ENCODE assay signal across 1 cellular context in genomic region chr11:62621567-62622470, GRCh38.
TF ChIP-seq lines count a peak whose summit lies in the region.

B3GAT3 (minus strand) TSS chr11:62621986; CDS start chr11:62621947, 39 bp downstream.

TF ChIP-seq in HepG2, 621 proteins besides CTCF, POLR2A, EP300 and RAD21 (continued from another document and continues in another):
- TF ChIP-seq ZBTB14 (CRISPR knock-in tag; IDR thresholded peaks at IDR 0.05) (0 out of 2 replicates have a peak, but pooled peaks have one; percentile 38), TCF7 (IDR thresholded peaks at IDR 0.05; ENCODE audit: low read depth) (no peak), JARID2 (CRISPR knock-in tag; IDR thresholded peaks at IDR 0.05; ENCODE audit: insufficient replicate concordance) (no peak), TGIF2 (CRISPR knock-in tag; IDR thresholded peaks at IDR 0.05) (peak; percentile 99), SIX1 (CRISPR knock-in tag; IDR thresholded peaks at IDR 0.05; ENCODE audit: borderline replicate concordance) (no peak), ATAD3A (CRISPR knock-in tag; IDR thresholded peaks at IDR 0.05) (no peak), MATR3 (CRISPR knock-in tag; IDR thresholded peaks at IDR 0.05) (no peak), ERF (CRISPR knock-in tag; IDR thresholded peaks at IDR 0.05) (peak; percentile 98), ONECUT2 (CRISPR knock-in tag; IDR thresholded peaks at IDR 0.05) (no peak), ADNP (CRISPR knock-in tag; IDR thresholded peaks at IDR 0.05) (no peak), WIZ (CRISPR knock-in tag; IDR thresholded peaks at IDR 0.05) (no peak), ELF3 (CRISPR knock-in tag; IDR thresholded peaks at IDR 0.05) (peak; percentile 85), HNRNPLL (IDR thresholded peaks at IDR 0.05; ENCODE audit: low read depth, low read length, poor library complexity, severe bottlenecking) (peak; percentile 71), AKAP8 (CRISPR knock-in tag; IDR thresholded peaks at IDR 0.05) (peak; percentile 14; the same call in 1 of the 2 replicates), YY1 (IDR thresholded peaks at IDR 0.05; ENCODE audit: insufficient read depth, insufficient replicate concordance, low read depth, low read length) (peak; percentile 68), ETV6 (CRISPR knock-in tag; conservative IDR thresholded peaks at IDR 0.05) (peak; percentile 60; the same call in 1 of the 2 replicates), CHCHD3 (CRISPR knock-in tag; IDR thresholded peaks at IDR 0.05) (no peak), ZMYM4 (CRISPR knock-in tag; IDR thresholded peaks at IDR 0.05) (peak; percentile 81; the same call in 1 of the 2 replicates), KDM5B (CRISPR knock-in tag; IDR thresholded peaks at IDR 0.05; ENCODE audit: borderline replicate concordance) (peak; percentile 91; the same call in 1 of the 2 replicates), ZNF510 (CRISPR knock-in tag; IDR thresholded peaks at IDR 0.05; ENCODE audit: low read depth) (no peak), ZNF776 (CRISPR knock-in tag; IDR thresholded peaks at IDR 0.05) (peak; percentile 85), MTA1 (CRISPR knock-in tag; IDR thresholded peaks at IDR 0.05; ENCODE audit: borderline replicate concordance) (no peak), ATF7-NPFF (CRISPR knock-in tag; IDR thresholded peaks at IDR 0.05; ENCODE audit: low read depth) (no peak), MYC (CRISPR knock-in tag; IDR thresholded peaks at IDR 0.05; ENCODE audit: borderline replicate concordance) (peak; percentile 95), POLR2AphosphoS2 (IDR thresholded peaks at IDR 0.05; ENCODE audit: low read depth, low read length) (0 out of 2 replicates have a peak, but pooled peaks have one; percentile 82), PPARG (CRISPR knock-in tag; conservative IDR thresholded peaks at IDR 0.05) (peak; percentile 28; the same call in 1 of the 2 replicates), TBX2 (CRISPR knock-in tag; IDR thresholded peaks at IDR 0.05; ENCODE audit: borderline replicate concordance) (peak; percentile 94), ZNF264 (CRISPR knock-in tag; IDR thresholded peaks at IDR 0.05) (peak; percentile 75; the same call in 1 of the 2 replicates), ISL2 (CRISPR knock-in tag; IDR thresholded peaks at IDR 0.05) (peak; percentile 46), GZF1 (CRISPR knock-in tag; IDR thresholded peaks at IDR 0.05) (no peak), CENPX (CRISPR knock-in tag; IDR thresholded peaks at IDR 0.05) (no peak), IRF1 (CRISPR knock-in tag; IDR thresholded peaks at IDR 0.05; ENCODE audit: low read depth) (no peak), ZNF660 (CRISPR knock-in tag; IDR thresholded peaks at IDR 0.05; ENCODE audit: borderline replicate concordance, low read depth) (no peak), ZNF724P (CRISPR knock-in tag; IDR thresholded peaks at IDR 0.05; ENCODE audit: borderline replicate concordance) (no peak; the same call in 1 of the 2 replicates), BHLHE40 (IDR thresholded peaks at IDR 0.05; ENCODE audit: low read length) (peak; percentile 61; the same call in 1 of the 2 replicates), SAP130 (CRISPR knock-in tag; IDR thresholded peaks at IDR 0.05; ENCODE audit: low read depth) (peak; percentile 99), TEAD3 (CRISPR knock-in tag; optimal IDR thresholded peaks at IDR 0.05; ENCODE audit: borderline replicate concordance) (peak; percentile 91), ZBTB7A (CRISPR knock-in tag; IDR thresholded peaks at IDR 0.05) (0 out of 2 replicates have a peak, but pooled peaks have one; percentile 29), ZSCAN21 (CRISPR knock-in tag; IDR thresholded peaks at IDR 0.05; ENCODE audit: borderline replicate concordance) (peak; percentile 87; the same call in 1 of the 2 replicates)
- TF ChIP-seq, protein P1, sequence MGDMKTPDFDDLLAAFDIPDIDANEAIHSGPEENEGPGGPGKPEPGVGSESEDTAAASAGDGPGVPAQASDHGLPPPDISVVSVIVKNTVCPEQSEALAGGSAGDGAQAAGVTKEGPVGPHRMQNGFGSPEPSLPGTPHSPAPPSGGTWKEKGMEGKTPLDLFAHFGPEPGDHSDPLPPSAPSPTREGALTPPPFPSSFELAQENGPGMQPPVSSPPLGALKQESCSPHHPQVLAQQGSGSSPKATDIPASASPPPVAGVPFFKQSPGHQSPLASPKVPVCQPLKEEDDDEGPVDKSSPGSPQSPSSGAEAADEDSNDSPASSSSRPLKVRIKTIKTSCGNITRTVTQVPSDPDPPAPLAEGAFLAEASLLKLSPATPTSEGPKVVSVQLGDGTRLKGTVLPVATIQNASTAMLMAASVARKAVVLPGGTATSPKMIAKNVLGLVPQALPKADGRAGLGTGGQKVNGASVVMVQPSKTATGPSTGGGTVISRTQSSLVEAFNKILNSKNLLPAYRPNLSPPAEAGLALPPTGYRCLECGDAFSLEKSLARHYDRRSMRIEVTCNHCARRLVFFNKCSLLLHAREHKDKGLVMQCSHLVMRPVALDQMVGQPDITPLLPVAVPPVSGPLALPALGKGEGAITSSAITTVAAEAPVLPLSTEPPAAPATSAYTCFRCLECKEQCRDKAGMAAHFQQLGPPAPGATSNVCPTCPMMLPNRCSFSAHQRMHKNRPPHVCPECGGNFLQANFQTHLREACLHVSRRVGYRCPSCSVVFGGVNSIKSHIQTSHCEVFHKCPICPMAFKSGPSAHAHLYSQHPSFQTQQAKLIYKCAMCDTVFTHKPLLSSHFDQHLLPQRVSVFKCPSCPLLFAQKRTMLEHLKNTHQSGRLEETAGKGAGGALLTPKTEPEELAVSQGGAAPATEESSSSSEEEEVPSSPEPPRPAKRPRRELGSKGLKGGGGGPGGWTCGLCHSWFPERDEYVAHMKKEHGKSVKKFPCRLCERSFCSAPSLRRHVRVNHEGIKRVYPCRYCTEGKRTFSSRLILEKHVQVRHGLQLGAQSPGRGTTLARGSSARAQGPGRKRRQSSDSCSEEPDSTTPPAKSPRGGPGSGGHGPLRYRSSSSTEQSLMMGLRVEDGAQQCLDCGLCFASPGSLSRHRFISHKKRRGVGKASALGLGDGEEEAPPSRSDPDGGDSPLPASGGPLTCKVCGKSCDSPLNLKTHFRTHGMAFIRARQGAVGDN (CRISPR knock-in tag; IDR thresholded peaks at IDR 0.05) = peak; percentile 100
- TF ChIP-seq, protein P2, sequence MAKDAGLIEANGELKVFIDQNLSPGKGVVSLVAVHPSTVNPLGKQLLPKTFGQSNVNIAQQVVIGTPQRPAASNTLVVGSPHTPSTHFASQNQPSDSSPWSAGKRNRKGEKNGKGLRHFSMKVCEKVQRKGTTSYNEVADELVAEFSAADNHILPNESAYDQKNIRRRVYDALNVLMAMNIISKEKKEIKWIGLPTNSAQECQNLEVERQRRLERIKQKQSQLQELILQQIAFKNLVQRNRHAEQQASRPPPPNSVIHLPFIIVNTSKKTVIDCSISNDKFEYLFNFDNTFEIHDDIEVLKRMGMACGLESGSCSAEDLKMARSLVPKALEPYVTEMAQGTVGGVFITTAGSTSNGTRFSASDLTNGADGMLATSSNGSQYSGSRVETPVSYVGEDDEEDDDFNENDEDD (CRISPR knock-in tag; IDR thresholded peaks at IDR 0.05; ENCODE audit: borderline replicate concordance) = peak; percentile 98
- TF ChIP-seq, protein P3, sequence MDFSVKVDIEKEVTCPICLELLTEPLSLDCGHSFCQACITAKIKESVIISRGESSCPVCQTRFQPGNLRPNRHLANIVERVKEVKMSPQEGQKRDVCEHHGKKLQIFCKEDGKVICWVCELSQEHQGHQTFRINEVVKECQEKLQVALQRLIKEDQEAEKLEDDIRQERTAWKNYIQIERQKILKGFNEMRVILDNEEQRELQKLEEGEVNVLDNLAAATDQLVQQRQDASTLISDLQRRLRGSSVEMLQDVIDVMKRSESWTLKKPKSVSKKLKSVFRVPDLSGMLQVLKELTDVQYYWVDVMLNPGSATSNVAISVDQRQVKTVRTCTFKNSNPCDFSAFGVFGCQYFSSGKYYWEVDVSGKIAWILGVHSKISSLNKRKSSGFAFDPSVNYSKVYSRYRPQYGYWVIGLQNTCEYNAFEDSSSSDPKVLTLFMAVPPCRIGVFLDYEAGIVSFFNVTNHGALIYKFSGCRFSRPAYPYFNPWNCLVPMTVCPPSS (IDR thresholded peaks at IDR 0.05) = no peak
- TF ChIP-seq, protein P4, sequence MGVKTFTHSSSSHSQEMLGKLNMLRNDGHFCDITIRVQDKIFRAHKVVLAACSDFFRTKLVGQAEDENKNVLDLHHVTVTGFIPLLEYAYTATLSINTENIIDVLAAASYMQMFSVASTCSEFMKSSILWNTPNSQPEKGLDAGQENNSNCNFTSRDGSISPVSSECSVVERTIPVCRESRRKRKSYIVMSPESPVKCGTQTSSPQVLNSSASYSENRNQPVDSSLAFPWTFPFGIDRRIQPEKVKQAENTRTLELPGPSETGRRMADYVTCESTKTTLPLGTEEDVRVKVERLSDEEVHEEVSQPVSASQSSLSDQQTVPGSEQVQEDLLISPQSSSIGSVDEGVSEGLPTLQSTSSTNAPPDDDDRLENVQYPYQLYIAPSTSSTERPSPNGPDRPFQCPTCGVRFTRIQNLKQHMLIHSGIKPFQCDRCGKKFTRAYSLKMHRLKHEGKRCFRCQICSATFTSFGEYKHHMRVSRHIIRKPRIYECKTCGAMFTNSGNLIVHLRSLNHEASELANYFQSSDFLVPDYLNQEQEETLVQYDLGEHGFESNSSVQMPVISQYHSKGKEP (CRISPR knock-in tag; IDR thresholded peaks at IDR 0.05) = no peak
- TF ChIP-seq, protein P5, sequence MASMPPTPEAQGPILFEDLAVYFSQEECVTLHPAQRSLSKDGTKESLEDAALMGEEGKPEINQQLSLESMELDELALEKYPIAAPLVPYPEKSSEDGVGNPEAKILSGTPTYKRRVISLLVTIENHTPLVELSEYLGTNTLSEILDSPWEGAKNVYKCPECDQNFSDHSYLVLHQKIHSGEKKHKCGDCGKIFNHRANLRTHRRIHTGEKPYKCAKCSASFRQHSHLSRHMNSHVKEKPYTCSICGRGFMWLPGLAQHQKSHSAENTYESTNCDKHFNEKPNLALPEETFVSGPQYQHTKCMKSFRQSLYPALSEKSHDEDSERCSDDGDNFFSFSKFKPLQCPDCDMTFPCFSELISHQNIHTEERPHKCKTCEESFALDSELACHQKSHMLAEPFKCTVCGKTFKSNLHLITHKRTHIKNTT (CRISPR knock-in tag; IDR thresholded peaks at IDR 0.05) = 0 out of 2 replicates have a peak, but pooled peaks have one; percentile 65
- TF ChIP-seq, protein P6, sequence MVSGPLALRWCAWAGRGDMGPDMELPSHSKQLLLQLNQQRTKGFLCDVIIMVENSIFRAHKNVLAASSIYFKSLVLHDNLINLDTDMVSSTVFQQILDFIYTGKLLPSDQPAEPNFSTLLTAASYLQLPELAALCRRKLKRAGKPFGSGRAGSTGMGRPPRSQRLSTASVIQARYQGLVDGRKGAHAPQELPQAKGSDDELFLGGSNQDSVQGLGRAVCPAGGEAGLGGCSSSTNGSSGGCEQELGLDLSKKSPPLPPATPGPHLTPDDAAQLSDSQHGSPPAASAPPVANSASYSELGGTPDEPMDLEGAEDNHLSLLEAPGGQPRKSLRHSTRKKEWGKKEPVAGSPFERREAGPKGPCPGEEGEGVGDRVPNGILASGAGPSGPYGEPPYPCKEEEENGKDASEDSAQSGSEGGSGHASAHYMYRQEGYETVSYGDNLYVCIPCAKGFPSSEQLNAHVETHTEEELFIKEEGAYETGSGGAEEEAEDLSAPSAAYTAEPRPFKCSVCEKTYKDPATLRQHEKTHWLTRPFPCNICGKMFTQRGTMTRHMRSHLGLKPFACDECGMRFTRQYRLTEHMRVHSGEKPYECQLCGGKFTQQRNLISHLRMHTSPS (CRISPR knock-in tag; IDR thresholded peaks at IDR 0.05; ENCODE audit: low read depth) = peak; percentile 55
- TF ChIP-seq, protein P7, sequence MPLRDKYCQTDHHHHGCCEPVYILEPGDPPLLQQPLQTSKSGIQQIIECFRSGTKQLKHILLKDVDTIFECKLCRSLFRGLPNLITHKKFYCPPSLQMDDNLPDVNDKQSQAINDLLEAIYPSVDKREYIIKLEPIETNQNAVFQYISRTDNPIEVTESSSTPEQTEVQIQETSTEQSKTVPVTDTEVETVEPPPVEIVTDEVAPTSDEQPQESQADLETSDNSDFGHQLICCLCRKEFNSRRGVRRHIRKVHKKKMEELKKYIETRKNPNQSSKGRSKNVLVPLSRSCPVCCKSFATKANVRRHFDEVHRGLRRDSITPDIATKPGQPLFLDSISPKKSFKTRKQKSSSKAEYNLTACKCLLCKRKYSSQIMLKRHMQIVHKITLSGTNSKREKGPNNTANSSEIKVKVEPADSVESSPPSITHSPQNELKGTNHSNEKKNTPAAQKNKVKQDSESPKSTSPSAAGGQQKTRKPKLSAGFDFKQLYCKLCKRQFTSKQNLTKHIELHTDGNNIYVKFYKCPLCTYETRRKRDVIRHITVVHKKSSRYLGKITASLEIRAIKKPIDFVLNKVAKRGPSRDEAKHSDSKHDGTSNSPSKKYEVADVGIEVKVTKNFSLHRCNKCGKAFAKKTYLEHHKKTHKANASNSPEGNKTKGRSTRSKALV (CRISPR knock-in tag; IDR thresholded peaks at IDR 0.05) = peak; percentile 37; the same call in 1 of the 2 replicates
- TF ChIP-seq, protein P8, sequence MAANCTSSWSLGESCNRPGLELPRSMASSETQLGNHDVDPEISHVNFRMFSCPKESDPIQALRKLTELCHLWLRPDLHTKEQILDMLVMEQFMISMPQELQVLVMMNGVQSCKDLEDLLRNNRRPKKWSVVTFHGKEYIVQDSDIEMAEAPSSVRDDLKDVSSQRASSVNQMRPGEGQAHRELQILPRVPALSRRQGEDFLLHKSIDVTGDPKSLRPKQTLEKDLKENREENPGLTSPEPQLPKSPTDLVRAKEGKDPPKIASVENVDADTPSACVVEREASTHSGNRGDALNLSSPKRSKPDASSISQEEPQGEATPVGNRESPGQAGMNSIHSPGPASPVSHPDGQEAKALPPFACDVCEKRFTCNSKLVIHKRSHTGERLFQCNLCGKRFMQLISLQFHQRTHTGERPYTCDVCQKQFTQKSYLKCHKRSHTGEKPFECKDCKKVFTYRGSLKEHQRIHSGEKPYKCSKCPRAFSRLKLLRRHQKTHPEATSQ (CRISPR knock-in tag; IDR thresholded peaks at IDR 0.05; ENCODE audit: borderline replicate concordance) = no peak
- TF ChIP-seq, protein P9, sequence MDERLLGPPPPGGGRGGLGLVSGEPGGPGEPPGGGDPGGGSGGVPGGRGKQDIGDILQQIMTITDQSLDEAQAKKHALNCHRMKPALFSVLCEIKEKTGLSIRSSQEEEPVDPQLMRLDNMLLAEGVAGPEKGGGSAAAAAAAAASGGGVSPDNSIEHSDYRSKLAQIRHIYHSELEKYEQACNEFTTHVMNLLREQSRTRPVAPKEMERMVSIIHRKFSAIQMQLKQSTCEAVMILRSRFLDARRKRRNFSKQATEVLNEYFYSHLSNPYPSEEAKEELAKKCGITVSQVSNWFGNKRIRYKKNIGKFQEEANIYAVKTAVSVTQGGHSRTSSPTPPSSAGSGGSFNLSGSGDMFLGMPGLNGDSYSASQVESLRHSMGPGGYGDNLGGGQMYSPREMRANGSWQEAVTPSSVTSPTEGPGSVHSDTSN (CRISPR knock-in tag; IDR thresholded peaks at IDR 0.05) = no peak
